In genomic region chr1:207822124-207822601, GRCh38 we compare ENCODE assay signal across 9 cellular contexts.
A peak's percentile ranks its signal among the peaks of the same experiment; 100 is the strongest.
DNase-seq lines count a peak whose midpoint lies in the region; ATAC-seq, FAIRE-seq and TF ChIP-seq lines count a peak whose summit lies in the region.
"Had no signal": no experiment of that assay in that cellular context is flagged by ENCODE, and none has a peak within 500 bp of the region (broad histone marks: within the 10 kb centered on the region; RNA-seq: fewer than 3 reads in every experiment).

No MANE protein-coding gene starts in this region.

- H3K14ac ChIP-seq in trophoblast cell (ENCODE audit: low read length) = no peak overlapping the region

- H2BK5ac ChIP-seq in trophoblast cell (ENCODE audit: low read depth, low read length, poor library complexity) = no peak overlapping the region

- H3K27me3 ChIP-seq in SU-DHL-6 (ENCODE audit: low read length) = no peaks in the 10 kb centered on the region
- no peaks in the 10 kb centered on the region for H3K27me3 ChIP-seq in pancreas
- no peaks in the 10 kb centered on the region for H3K27me3 ChIP-seq in trophoblast cell (ENCODE audit: insufficient read depth, low read length)
- H3K27me3 ChIP-seq: SJSA1 had no signal

- peaks cover 34 to 57% (median 36%) of the 10 kb centered on the region in 3 donors for H3K4me1 ChIP-seq in pancreas
- peaks cover 3 to 14% of the 10 kb centered on the region in 2 experiments for H3K4me1 ChIP-seq in trophoblast cell (ENCODE audit: control insufficient read depth in 1 of 2, insufficient read depth in 2 of 2, low read length in 2 of 2)

- no peaks in the 10 kb centered on the region for H4K20me1 ChIP-seq in SU-DHL-6 (ENCODE audit: low read depth, low read length)

- no peak overlapping the region for H2AK5ac ChIP-seq in trophoblast cell (ENCODE audit: low read length)

- peak; percentile 50 for ATAC-seq in GM18511 (IDR thresholded peaks at IDR 0.05; ENCODE audit: unreplicated experiment)
- ATAC-seq in GM21825 (IDR thresholded peaks at IDR 0.05; ENCODE audit: unreplicated experiment) = peak; percentile 37
- no peak for ATAC-seq in pancreas

- H3K27ac ChIP-seq in SU-DHL-6 (ENCODE audit: low read depth, low read length) = peak overlapping the region; percentile 81
- peak overlapping the region; percentile 98 to 99 (median 98) for H3K27ac ChIP-seq in pancreas
- no peak overlapping the region for H3K27ac ChIP-seq in trophoblast cell (ENCODE audit: low read depth, low read length)
- H3K27ac ChIP-seq: SJSA1 had no signal

- peak overlapping the region; percentile 77 for H3K4me3 ChIP-seq in SU-DHL-6 (ENCODE audit: insufficient read depth, low read length, poor library complexity, severe bottlenecking)
- peak overlapping the region; percentile 51 to 70 (median 60) for H3K4me3 ChIP-seq in pancreas
- H3K4me3 ChIP-seq in trophoblast cell (ENCODE audit: low read depth, low read length) = no peak overlapping the region
- H3K4me3 ChIP-seq: SJSA1 had no signal

- 36 to 43% methylated on average over 8 of the region's 8 CpGs for WGBS in pancreas, 2 donors
- WGBS in trophoblast cell (ENCODE audit: extremely low coverage, insufficient coverage, insufficient read length) = no CpG with 5 or more reads among the region's 8 CpGs

- H3F3A ChIP-seq in SU-DHL-6 (ENCODE audit: insufficient read depth) = peaks cover 7% of the 10 kb centered on the region

- H3K18ac ChIP-seq in trophoblast cell (ENCODE audit: low read length) = no peak overlapping the region

- H3K9me2 ChIP-seq in SU-DHL-6 (replicated peaks; ENCODE audit: insufficient read depth, low read length) = no peaks in the 10 kb centered on the region

- H3K9me3 ChIP-seq in SU-DHL-6 (ENCODE audit: insufficient read depth, low read length) (no peaks in the 10 kb centered on the region), pancreas (no peaks in the 10 kb centered on the region), trophoblast cell (ENCODE audit: insufficient read depth, low read depth, low read length) (no peaks in the 10 kb centered on the region)
- H3K9me3 ChIP-seq: SJSA1 had no signal

- H4K8ac ChIP-seq in trophoblast cell (ENCODE audit: low read depth, low read length) = no peak overlapping the region

- H3K9ac ChIP-seq in SU-DHL-6 (ENCODE audit: low read length) (peak overlapping the region; percentile 74), trophoblast cell (ENCODE audit: low read length) (no peak overlapping the region)

- no peak overlapping the region for H3K4ac ChIP-seq in trophoblast cell (ENCODE audit: low read depth, low read length)

- no peak overlapping the region for H2BK120ac ChIP-seq in trophoblast cell (ENCODE audit: insufficient read depth, low read length, poor library complexity)

- no peak overlapping the region for H4K12ac ChIP-seq in trophoblast cell (ENCODE audit: low read depth, low read length)

- H2BK12ac ChIP-seq in trophoblast cell (ENCODE audit: low read length) = no peak overlapping the region

- intact Hi-C loops in pancreas (cut with DNase I) = loop anchor here in 1 of 3 donors (10.0 kb wide), 1 partner anchor 143 kb away; no protein-coding TSS in a partner anchor

- no peak overlapping the region for H2AFZ ChIP-seq in SU-DHL-6 (ENCODE audit: low read depth, low read length, severe bottlenecking)
- H2AFZ ChIP-seq in trophoblast cell (ENCODE audit: insufficient read depth, low read length, poor library complexity) = no peak overlapping the region

- TF ChIP-seq CTCF in SU-DHL-6 (IDR thresholded peaks at IDR 0.05; ENCODE audit: insufficient read depth, low read length, poor library complexity, severe bottlenecking) (no peak), pancreas (IDR thresholded peaks at IDR 0.05) (no peak)

- peak overlapping the region; percentile 77 for H3K4me2 ChIP-seq in SU-DHL-6 (ENCODE audit: low read depth, low read length, poor library complexity, severe bottlenecking)
- H3K4me2 ChIP-seq in trophoblast cell (ENCODE audit: low read length) = no peak overlapping the region

- H3K36me3 ChIP-seq in SU-DHL-6 (ENCODE audit: low read length) = no peaks in the 10 kb centered on the region
- H3K36me3 ChIP-seq in pancreas = peaks cover 0 to 17% (median 6%) of the 10 kb centered on the region in 3 donors
- no peaks in the 10 kb centered on the region for H3K36me3 ChIP-seq in trophoblast cell (ENCODE audit: control insufficient read depth in 1 of 2, insufficient read depth in 2 of 2, low read length in 2 of 2)
- H3K36me3 ChIP-seq: SJSA1 had no signal

- H3K79me2 ChIP-seq in SU-DHL-6 (ENCODE audit: insufficient read depth, low read length) = peaks cover 56% of the 10 kb centered on the region
- no peaks in the 10 kb centered on the region for H3K79me2 ChIP-seq in trophoblast cell (ENCODE audit: control insufficient read depth, insufficient read depth, low read length, poor library complexity)

- no peak overlapping the region for H3K23ac ChIP-seq in trophoblast cell (ENCODE audit: low read length)

- H3K79me1 ChIP-seq in trophoblast cell (ENCODE audit: low read length) = no peaks in the 10 kb centered on the region

- no peak for FAIRE-seq in pancreas (lab: Jason Lieb, UNC)

- DNase-seq in pancreas (peak in 2 of 6 donors; percentile 30 to 36), trophoblast cell (no peak), NCI-H1694 treated with DMSO at 0.1 percent for 48 hours (lab: John Stamatoyannopoulos, UW) (no peak), NCI-H446 treated with DMSO at 0.1 percent for 48 hours (lab: John Stamatoyannopoulos, UW) (no peak), NCI-H2171 (lab: John Stamatoyannopoulos, UW) (no peak)

- no peak overlapping the region for H4K91ac ChIP-seq in trophoblast cell (ENCODE audit: low read depth, low read length)

Comparison
In these comparisons a context has a peak if more than half of its experiments do, and no peak if none do; other contexts are left out.
1. ATAC-seq: peak in GM18511 (single experiment) and GM21825 (single experiment); none in pancreas (0 of 4).